Comparison of ENCODE assay signal across 2 cellular contexts in the genomic region with DNA sequence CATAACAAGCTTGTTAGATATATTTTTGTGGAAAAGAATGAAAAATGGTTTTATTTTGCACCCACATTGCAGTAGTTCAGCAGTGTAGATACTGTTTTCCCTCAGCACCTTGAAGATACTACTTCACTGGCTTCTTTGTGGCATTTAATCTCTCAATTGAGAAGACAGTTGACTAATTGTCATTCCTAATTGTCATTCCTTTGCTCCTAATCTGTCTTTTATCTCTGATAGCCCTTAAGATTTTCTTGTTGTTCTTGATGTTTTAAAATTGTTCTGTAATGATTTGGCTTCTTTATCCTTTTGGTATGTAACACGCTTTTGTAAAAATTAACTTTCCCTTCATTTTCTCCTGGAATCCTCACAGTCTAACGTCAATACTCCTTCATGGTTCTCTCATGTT.
A peak's percentile ranks its signal among the peaks of the same experiment; 100 is the strongest.
TF ChIP-seq lines count a peak whose summit lies in the region.

No MANE protein-coding gene starts in this region.

TF ChIP-seq in GM23338, 12 proteins besides CTCF, POLR2A, EP300 and RAD21:
- TF ChIP-seq REST (IDR thresholded peaks at IDR 0.05; ENCODE audit: unreplicated experiment) (no peak), EZH2 (IDR thresholded peaks at IDR 0.05; ENCODE audit: low read depth, unreplicated experiment) (no peak), ZNF462 (CRISPR knock-in tag; IDR thresholded peaks at IDR 0.05) (0 out of 2 replicates have a peak, but pooled peaks have one; percentile 19), NANOG (IDR thresholded peaks at IDR 0.05; ENCODE audit: borderline replicate concordance) (peak; percentile 89)
TF ChIP-seq in GM23338: peak in this region for 2.

TF ChIP-seq in H1, 55 proteins besides CTCF, POLR2A, EP300 and RAD21:
- no peak for TF ChIP-seq HDAC6 (IDR thresholded peaks at IDR 0.05; ENCODE audit: low read depth, low read length)
- no peak for TF ChIP-seq KDM4A (IDR thresholded peaks at IDR 0.05; ENCODE audit: low read depth, low read length, severe bottlenecking)
- no peak for TF ChIP-seq SUZ12 (IDR thresholded peaks at IDR 0.05; ENCODE audit: low read length)
- no peak for TF ChIP-seq CBX8 (IDR thresholded peaks at IDR 0.05; ENCODE audit: borderline replicate concordance, low read depth, low read length)
- peak; percentile 35 for TF ChIP-seq CHD7 (IDR thresholded peaks at IDR 0.05; ENCODE audit: insufficient replicate concordance, low read length)
- no peak for TF ChIP-seq BACH1 (IDR thresholded peaks at IDR 0.05; ENCODE audit: low read length)
